4 cellular contexts compared by ENCODE assay signal in genomic region chr11:69906453-69906907, GRCh38.
TF ChIP-seq lines count a peak whose summit lies in the region.

No MANE protein-coding gene starts in this region.

TF ChIP-seq in SK-N-SH, 30 proteins besides CTCF, POLR2A, EP300 and RAD21:
- peak; percentile 29; the same call in 1 of the 2 replicates for TF ChIP-seq RCOR1 (IDR thresholded peaks at IDR 0.05; ENCODE audit: low read length)
- no peak for TF ChIP-seq MXI1 (IDR thresholded peaks at IDR 0.05; ENCODE audit: low read depth, low read length)

TF ChIP-seq in SK-N-SH treated with all-trans-retinoic acid at 6 μM for 48 hours, 23 proteins besides CTCF, POLR2A, EP300 and RAD21:
- no peak for TF ChIP-seq ZFP3 (CRISPR knock-in tag; IDR thresholded peaks at IDR 0.05)
- no peak for TF ChIP-seq CREB5 (CRISPR knock-in tag; IDR thresholded peaks at IDR 0.05; ENCODE audit: low read depth)
- no peak for TF ChIP-seq ZC3H10 (CRISPR knock-in tag; IDR thresholded peaks at IDR 0.05)
- TF ChIP-seq, protein P1, sequence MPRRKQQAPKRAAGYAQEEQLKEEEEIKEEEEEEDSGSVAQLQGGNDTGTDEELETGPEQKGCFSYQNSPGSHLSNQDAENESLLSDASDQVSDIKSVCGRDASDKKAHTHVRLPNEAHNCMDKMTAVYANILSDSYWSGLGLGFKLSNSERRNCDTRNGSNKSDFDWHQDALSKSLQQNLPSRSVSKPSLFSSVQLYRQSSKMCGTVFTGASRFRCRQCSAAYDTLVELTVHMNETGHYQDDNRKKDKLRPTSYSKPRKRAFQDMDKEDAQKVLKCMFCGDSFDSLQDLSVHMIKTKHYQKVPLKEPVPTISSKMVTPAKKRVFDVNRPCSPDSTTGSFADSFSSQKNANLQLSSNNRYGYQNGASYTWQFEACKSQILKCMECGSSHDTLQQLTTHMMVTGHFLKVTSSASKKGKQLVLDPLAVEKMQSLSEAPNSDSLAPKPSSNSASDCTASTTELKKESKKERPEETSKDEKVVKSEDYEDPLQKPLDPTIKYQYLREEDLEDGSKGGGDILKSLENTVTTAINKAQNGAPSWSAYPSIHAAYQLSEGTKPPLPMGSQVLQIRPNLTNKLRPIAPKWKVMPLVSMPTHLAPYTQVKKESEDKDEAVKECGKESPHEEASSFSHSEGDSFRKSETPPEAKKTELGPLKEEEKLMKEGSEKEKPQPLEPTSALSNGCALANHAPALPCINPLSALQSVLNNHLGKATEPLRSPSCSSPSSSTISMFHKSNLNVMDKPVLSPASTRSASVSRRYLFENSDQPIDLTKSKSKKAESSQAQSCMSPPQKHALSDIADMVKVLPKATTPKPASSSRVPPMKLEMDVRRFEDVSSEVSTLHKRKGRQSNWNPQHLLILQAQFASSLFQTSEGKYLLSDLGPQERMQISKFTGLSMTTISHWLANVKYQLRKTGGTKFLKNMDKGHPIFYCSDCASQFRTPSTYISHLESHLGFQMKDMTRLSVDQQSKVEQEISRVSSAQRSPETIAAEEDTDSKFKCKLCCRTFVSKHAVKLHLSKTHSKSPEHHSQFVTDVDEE (CRISPR knock-in tag; IDR thresholded peaks at IDR 0.05): no peak
- no peak for TF ChIP-seq TOX (CRISPR knock-in tag; IDR thresholded peaks at IDR 0.05; ENCODE audit: borderline replicate concordance)
- TF ChIP-seq GLIS3 (CRISPR knock-in tag; IDR thresholded peaks at IDR 0.05): no peak
- no peak for TF ChIP-seq ESRRG (CRISPR knock-in tag; IDR thresholded peaks at IDR 0.05)
- TF ChIP-seq ZNF70 (CRISPR knock-in tag; IDR thresholded peaks at IDR 0.05): no peak
- TF ChIP-seq ISL1 (CRISPR knock-in tag; IDR thresholded peaks at IDR 0.05): no peak
- TF ChIP-seq POU6F1 (CRISPR knock-in tag; IDR thresholded peaks at IDR 0.05; ENCODE audit: borderline replicate concordance, low read depth): no peak
- TF ChIP-seq ZFP30 (CRISPR knock-in tag; IDR thresholded peaks at IDR 0.05): no peak
- TF ChIP-seq RARB (CRISPR knock-in tag; IDR thresholded peaks at IDR 0.05): no peak
- TF ChIP-seq BACH2 (CRISPR knock-in tag; IDR thresholded peaks at IDR 0.05; ENCODE audit: borderline replicate concordance): no peak
TF ChIP-seq in SK-N-SH treated with all-trans-retinoic acid at 6 μM for 48 hours: peak in this region for 0.

TF ChIP-seq in IMR-90, 13 proteins besides CTCF, POLR2A, EP300 and RAD21:
- TF ChIP-seq MXI1 (IDR thresholded peaks at IDR 0.05; ENCODE audit: borderline replicate concordance, low read depth, low read length): no peak
- no peak for TF ChIP-seq RFX5 (IDR thresholded peaks at IDR 0.05; ENCODE audit: low read depth, low read length)
- no peak for TF ChIP-seq CEBPB (IDR thresholded peaks at IDR 0.05; ENCODE audit: low read depth, low read length)
- no peak for TF ChIP-seq NFE2L2 (IDR thresholded peaks at IDR 0.05; ENCODE audit: low read depth, low read length)
- no peak for TF ChIP-seq MAZ (IDR thresholded peaks at IDR 0.05; ENCODE audit: borderline replicate concordance, low read depth, low read length)
- TF ChIP-seq, protein P2, sequence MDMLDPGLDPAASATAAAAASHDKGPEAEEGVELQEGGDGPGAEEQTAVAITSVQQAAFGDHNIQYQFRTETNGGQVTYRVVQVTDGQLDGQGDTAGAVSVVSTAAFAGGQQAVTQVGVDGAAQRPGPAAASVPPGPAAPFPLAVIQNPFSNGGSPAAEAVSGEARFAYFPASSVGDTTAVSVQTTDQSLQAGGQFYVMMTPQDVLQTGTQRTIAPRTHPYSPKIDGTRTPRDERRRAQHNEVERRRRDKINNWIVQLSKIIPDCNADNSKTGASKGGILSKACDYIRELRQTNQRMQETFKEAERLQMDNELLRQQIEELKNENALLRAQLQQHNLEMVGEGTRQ (IDR thresholded peaks at IDR 0.05; ENCODE audit: low read depth, low read length): no peak
- no peak for TF ChIP-seq SMC3 (IDR thresholded peaks at IDR 0.05; ENCODE audit: low read depth, low read length)
- no peak for TF ChIP-seq MAFK (IDR thresholded peaks at IDR 0.05; ENCODE audit: low read depth, low read length)
- no peak for TF ChIP-seq BHLHE40 (IDR thresholded peaks at IDR 0.05; ENCODE audit: low read depth, low read length)

TF ChIP-seq in H1, 55 proteins besides CTCF, POLR2A, EP300 and RAD21:
- TF ChIP-seq CEBPB (IDR thresholded peaks at IDR 0.05; ENCODE audit: low read depth, low read length) (no peak), SP2 (IDR thresholded peaks at IDR 0.05; ENCODE audit: low read length) (no peak), RXRA (IDR thresholded peaks at IDR 0.05; ENCODE audit: insufficient read depth, low read depth, low read length) (no peak), SAP30 (IDR thresholded peaks at IDR 0.05; ENCODE audit: insufficient read depth, insufficient replicate concordance, low read length) (no peak), TAF1 (IDR thresholded peaks at IDR 0.05; ENCODE audit: low read depth, low read length) (no peak), TAF7 (optimal IDR thresholded peaks at IDR 0.05; ENCODE audit: borderline replicate concordance, low read depth, low read length) (no peak), E2F6 (IDR thresholded peaks at IDR 0.05) (no peak), ATF3 (IDR thresholded peaks at IDR 0.05; ENCODE audit: insufficient read depth, low read depth, low read length) (no peak), CBX8 (IDR thresholded peaks at IDR 0.05; ENCODE audit: borderline replicate concordance, low read depth, low read length) (no peak)
